9 cellular contexts compared by ENCODE assay signal in genomic region chr11:35178862-35179261, GRCh38. TPM values are rescaled to one million over a fixed set of nuclear protein-coding genes. Genes with fewer than 3 reads are reported as not detected.
DNase-seq lines count a peak whose midpoint lies in the region; ATAC-seq and TF ChIP-seq lines count a peak whose summit lies in the region.
"Had no signal": no experiment of that assay in that cellular context is flagged by ENCODE, and none has a peak within 500 bp of the region (broad histone marks: within the 10 kb centered on the region; RNA-seq: fewer than 3 reads in every experiment).

No MANE protein-coding gene starts in this region.

- H3K27me3 Mint-ChIP-seq in activated CD8-positive, alpha-beta T cell treated with anti-CD3 and anti-CD28 coated beads, Interleukin-2, amount 10 ng/mL, durations not matched to agents 7 days and 5 days (ENCODE audit: low read depth), result no peaks in the 10 kb centered on the region

- intact Hi-C loops in head of caudate nucleus (cut with DNase I), result no loop called here
- intact Hi-C loops in transverse colon (cut with DNase I; ENCODE audit: low total_unique reads), result loop anchor here (2.0 kb wide), 1 partner anchor 42 kb away; no protein-coding TSS in a partner anchor

- peaks cover 0 to 14% (median 0%) of the 10 kb centered on the region in 4 donors for H3K36me3 ChIP-seq in transverse colon

- no peak for TF ChIP-seq POLR2A in transverse colon (IDR thresholded peaks at IDR 0.05)

- TF ChIP-seq CTCF in transverse colon (IDR thresholded peaks at IDR 0.05), result no peak

- peak overlapping the region; percentile 66 to 79 (median 75) for H3K27ac ChIP-seq in transverse colon
- H3K27ac ChIP-seq: BLaER1 had no signal

- H3K27me3 ChIP-seq in transverse colon, result no peaks in the 10 kb centered on the region
- H3K27me3 ChIP-seq: BLaER1 had no signal

- H3K4me1 Mint-ChIP-seq in activated CD8-positive, alpha-beta T cell treated with anti-CD3 and anti-CD28 coated beads, Interleukin-2, amount 10 ng/mL, durations not matched to agents 7 days and 5 days (ENCODE audit: low read depth), result peaks cover 90% of the 10 kb centered on the region

- DNase-seq in stimulated activated CD4-positive, alpha-beta T cell treated with anti-CD3 and anti-CD28 coated beads, Interleukin-15, amount 100 ng/mL, for 24 hours, result peak; percentile 36
- DNase-seq in stimulated activated CD4-positive, alpha-beta T cell treated with anti-CD3 and anti-CD28 coated beads, Interleukin-12 subunit alpha, Interleukin-12 subunit beta, amount 100 ng/mL, for 4 hours, result no peak
- no peak for DNase-seq in activated CD8-positive, alpha-beta T cell treated with anti-CD3 and anti-CD28 coated beads, Interleukin-2, amount 10 ng/mL, durations not matched to agents 7 days and 5 days
- DNase-seq in head of caudate nucleus (peak in 35 of 42 donors; percentile 8 to 88 (median 49)), transverse colon (no peak), GF-D8 (lab: John Stamatoyannopoulos, UW) (no peak)

- no peak for TF ChIP-seq EP300 in transverse colon (IDR thresholded peaks at IDR 0.05; ENCODE audit: low read depth)

- no peaks in the 10 kb centered on the region for H3K9me3 Mint-ChIP-seq in activated CD8-positive, alpha-beta T cell treated with anti-CD3 and anti-CD28 coated beads, Interleukin-2, amount 10 ng/mL, durations not matched to agents 7 days and 5 days (ENCODE audit: insufficient read depth)

- 44% methylated on average over 2 of the region's 2 CpGs; no CpG with 5 or more reads in 1 of the 2 donors for WGBS in transverse colon (ENCODE audit: low coverage in 1 of 2), 2 donors

- POLR2A ChIA-PET in activated CD8-positive, alpha-beta T cell treated with anti-CD3 and anti-CD28 coated beads, Interleukin-2, amount 10 ng/mL, durations not matched to agents 7 days and 5 days (lab: Charles Lee), result interaction anchor here (1.0 to 4.3 kb wide), 4 partner anchors 13 to 39 kb away, joined by 3 to 61 read pairs (median 4); partner anchors contain the start of gene CD44

- CTCF ChIA-PET in activated CD8-positive, alpha-beta T cell treated with anti-CD3 and anti-CD28 coated beads, Interleukin-2, amount 10 ng/mL, durations not matched to agents 7 days and 5 days (lab: Charles Lee), result interaction anchor here (0.7 to 5.7 kb wide), 15 partner anchors 8 to 215 kb away, joined by 3 to 48 read pairs (median 4); partner anchors contain the start of gene CD44

- H3K9me3 ChIP-seq in transverse colon, result no peaks in the 10 kb centered on the region
- H3K9me3 ChIP-seq: BLaER1 had no signal

- H3K27ac Mint-ChIP-seq in activated CD8-positive, alpha-beta T cell treated with anti-CD3 and anti-CD28 coated beads, Interleukin-2, amount 10 ng/mL, durations not matched to agents 7 days and 5 days, result peak overlapping the region; percentile 89

- no peak overlapping the region for H3K4me3 ChIP-seq in transverse colon
- H3K4me3 ChIP-seq: BLaER1 had no signal

- peaks cover 82% of the 10 kb centered on the region for H3K36me3 Mint-ChIP-seq in activated CD8-positive, alpha-beta T cell treated with anti-CD3 and anti-CD28 coated beads, Interleukin-2, amount 10 ng/mL, durations not matched to agents 7 days and 5 days (ENCODE audit: low read depth)

- no peak overlapping the region for H3K4me3 Mint-ChIP-seq in activated CD8-positive, alpha-beta T cell treated with anti-CD3 and anti-CD28 coated beads, Interleukin-2, amount 10 ng/mL, durations not matched to agents 7 days and 5 days

- in situ Hi-C loops in transverse colon (cut with MboI; ENCODE audit: low pct_ligation_motif_present in 1 of 4, low pct_unique_long_range_greater_than_20kb in 1 of 4, low sequenced_read_pairs in 3 of 4), result no loop called here

- H3K4me1 ChIP-seq in transverse colon, result peaks cover 31 to 74% (median 46%) of the 10 kb centered on the region in 4 donors

- ATAC-seq in activated CD8-positive, alpha-beta T cell treated with anti-CD3 and anti-CD28 coated beads, Interleukin-2, amount 10 ng/mL, durations not matched to agents 7 days and 5 days, result no peak
- ATAC-seq in GM18519 (IDR thresholded peaks at IDR 0.05; ENCODE audit: low FRiP score, unreplicated experiment), result no peak
- no peak for ATAC-seq in HG03039 (IDR thresholded peaks at IDR 0.05; ENCODE audit: unreplicated experiment)

RNA-seq across cellular contexts. Expression of gene CD44, which starts 39.9 kb away (rescaled TPM):
- 100 to 1,000 TPM; 398 to 399 TPM for total RNA-seq in activated CD8-positive, alpha-beta T cell treated with anti-CD3 and anti-CD28 coated beads, Interleukin-2, amount 10 ng/mL, durations not matched to agents 7 days and 5 days
- total RNA-seq in transverse colon, result 100 to 1,000 TPM in 3 of 4 donors, 10 to 100 TPM in 1; 56.3 to 182 (median 114) TPM

Comparison
In these comparisons a context has a peak if more than half of its experiments do, and no peak if none do; other contexts are left out.
1. DNase-seq: peak in stimulated activated CD4-positive, alpha-beta T cell treated with anti-CD3 and anti-CD28 coated beads, Interleukin-15, amount 100 ng/mL, for 24 hours (single experiment) and head of caudate nucleus (35 of 42); none in stimulated activated CD4-positive, alpha-beta T cell treated with anti-CD3 and anti-CD28 coated beads, Interleukin-12 subunit alpha, Interleukin-12 subunit beta, amount 100 ng/mL, for 4 hours (single experiment), activated CD8-positive, alpha-beta T cell treated with anti-CD3 and anti-CD28 coated beads, Interleukin-2, amount 10 ng/mL, durations not matched to agents 7 days and 5 days (single experiment), transverse colon (single experiment) and GF-D8 (single experiment).